In the genomic region with DNA sequence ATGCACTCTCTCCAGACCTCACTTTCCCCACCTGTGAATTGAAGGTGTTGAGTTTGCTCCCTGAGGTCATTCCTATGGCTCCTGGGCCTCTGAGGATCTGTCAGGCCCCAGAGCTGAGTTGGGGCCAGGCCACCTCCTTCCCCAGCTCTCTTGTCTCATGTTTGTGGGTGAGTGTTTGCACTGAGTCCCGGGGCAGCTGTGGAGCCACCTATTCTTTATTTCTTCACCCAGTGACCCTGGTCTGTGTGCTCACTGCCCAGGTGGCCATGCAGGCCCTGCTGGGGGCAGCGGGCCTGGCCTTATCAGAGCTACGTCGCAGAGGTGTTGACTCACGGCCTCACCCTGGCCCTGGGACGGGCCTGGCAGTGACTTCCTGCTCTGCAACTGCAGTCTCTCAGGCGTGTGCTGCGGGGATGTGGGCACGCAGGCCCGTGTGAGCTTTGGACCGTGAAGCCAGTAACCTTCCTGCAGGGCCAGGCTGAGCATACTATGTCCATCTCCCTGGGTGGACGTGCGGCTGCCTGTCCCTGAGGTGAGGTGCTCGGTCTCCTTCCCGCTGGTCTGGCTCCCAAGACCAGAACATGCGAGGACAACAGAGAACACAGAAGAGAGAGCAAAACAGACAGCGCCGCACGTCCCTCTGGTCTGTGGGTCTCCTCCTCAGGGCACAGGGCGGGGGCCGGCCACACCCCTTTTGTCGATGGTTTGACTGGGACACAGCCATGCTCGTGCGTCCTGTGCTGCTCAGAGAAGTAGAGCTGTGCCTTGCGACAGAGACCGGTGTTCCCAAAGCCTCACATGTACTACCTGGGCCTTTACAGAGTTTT, we compare ENCODE assay signal across 14 cellular contexts. TPM values are rescaled to one million over a fixed set of nuclear protein-coding genes. Genes with fewer than 3 reads are reported as not detected.
DNase-seq lines count a peak whose midpoint lies in the region; ATAC-seq and TF ChIP-seq lines count a peak whose summit lies in the region.
"Had no signal": no experiment of that assay in that cellular context is flagged by ENCODE, and none has a peak within 500 bp of the region (broad histone marks: within the 10 kb centered on the region; RNA-seq: fewer than 3 reads in every experiment).

No MANE protein-coding gene starts in this region.

- H3K36me3 Mint-ChIP-seq in immature natural killer cell, result peaks cover 6 to 16% (median 10%) of the 10 kb centered on the region in 3 donors
- peaks cover 13% of the 10 kb centered on the region for H3K36me3 Mint-ChIP-seq in progenitor cell of endocrine pancreas (ENCODE audit: insufficient read depth)

- H3K27me3 ChIP-seq in HUES6 (ENCODE audit: control insufficient read depth, insufficient read depth, low read length) (no peaks in the 10 kb centered on the region), spleen (replicated peaks in 1 of 7) (no peaks in the 10 kb centered on the region)
- H3K27me3 ChIP-seq: esophagus muscularis mucosa had no signal

- H3K4me3 Mint-ChIP-seq in immature natural killer cell, result peak overlapping the region; percentile 79 to 87 (median 84)
- peak overlapping the region; percentile 56 for H3K4me3 Mint-ChIP-seq in progenitor cell of endocrine pancreas (ENCODE audit: low read depth)
- H3K4me3 Mint-ChIP-seq: stimulated activated naive CD8-positive, alpha-beta T cell treated with anti-CD3 and anti-CD28 coated beads, Interleukin-15, Interleukin-2, amounts not matched to agents 100 ng/mL and 50 ng/mL, for 24 hours had no signal

- H3K9ac ChIP-seq in HUES6 (ENCODE audit: low read length), result no peak overlapping the region

- H3K27ac Mint-ChIP-seq in immature natural killer cell (peak overlapping the region; percentile 91 to 97 (median 94)), progenitor cell of endocrine pancreas (peak overlapping the region; percentile 95)
- H3K27ac Mint-ChIP-seq: stimulated activated naive CD8-positive, alpha-beta T cell treated with anti-CD3 and anti-CD28 coated beads, Interleukin-15, Interleukin-2, amounts not matched to agents 100 ng/mL and 50 ng/mL, for 24 hours had no signal

- TF ChIP-seq CTCF in progenitor cell of endocrine pancreas (IDR thresholded peaks at IDR 0.05; ENCODE audit: unreplicated experiment) (no peak), omental fat pad (IDR thresholded peaks at IDR 0.05) (no peak), spleen (IDR thresholded peaks at IDR 0.05 in 8 of 11, conservative IDR thresholded peaks at IDR 0.05 in 3 of 11) (no peak)

- TF ChIP-seq POLR2A in spleen (IDR thresholded peaks at IDR 0.05), result no peak

- H3K9me3 ChIP-seq in HUES6 (ENCODE audit: control insufficient read depth, insufficient read depth, low read depth, low read length) (no peaks in the 10 kb centered on the region), spleen (no peaks in the 10 kb centered on the region)
- H3K9me3 ChIP-seq: esophagus muscularis mucosa had no signal

- H3K4me1 ChIP-seq in HUES6 (ENCODE audit: control insufficient read depth, insufficient read depth, low read length) (peaks cover 30% of the 10 kb centered on the region), spleen (peaks cover 5 to 77% (median 48%) of the 10 kb centered on the region in 6 donors)

- H3K4me3 ChIP-seq in HUES6 (ENCODE audit: low read depth, low read length), result no peak overlapping the region
- no peak overlapping the region for H3K4me3 ChIP-seq in spleen
- H3K4me3 ChIP-seq: esophagus muscularis mucosa had no signal

- ATAC-seq in omental fat pad (ENCODE audit: low FRiP score) (no peak), HG03135 (IDR thresholded peaks at IDR 0.05; ENCODE audit: unreplicated experiment) (no peak)
- ATAC-seq: HCT116, Panc1 had no signal

- H3K9me3 Mint-ChIP-seq in immature natural killer cell (no peaks in the 10 kb centered on the region), progenitor cell of endocrine pancreas (ENCODE audit: low read depth) (no peaks in the 10 kb centered on the region)
- H3K9me3 Mint-ChIP-seq: stimulated activated naive CD8-positive, alpha-beta T cell treated with anti-CD3 and anti-CD28 coated beads, Interleukin-15, Interleukin-2, amounts not matched to agents 100 ng/mL and 50 ng/mL, for 24 hours had no signal

- H3K36me3 ChIP-seq in HUES6 (ENCODE audit: control insufficient read depth, insufficient read depth, low read length) (peaks cover 23% of the 10 kb centered on the region), spleen (peaks cover 0 to 49% (median 0%) of the 10 kb centered on the region in 6 donors)

- intact Hi-C loops in spleen (cut with DNase I; ENCODE audit: low total_unique reads), result no loop called here

- H3K27me3 Mint-ChIP-seq in immature natural killer cell (ENCODE audit: low read depth in 3 of 3) (peaks cover 6 to 13% (median 7%) of the 10 kb centered on the region in 3 donors), progenitor cell of endocrine pancreas (no peaks in the 10 kb centered on the region)
- H3K27me3 Mint-ChIP-seq: stimulated activated naive CD8-positive, alpha-beta T cell treated with anti-CD3 and anti-CD28 coated beads, Interleukin-15, Interleukin-2, amounts not matched to agents 100 ng/mL and 50 ng/mL, for 24 hours had no signal

- H3K4me1 Mint-ChIP-seq in immature natural killer cell (peaks cover 92 to 95% of the 10 kb centered on the region in 2 donors), progenitor cell of endocrine pancreas (ENCODE audit: low read depth) (peaks cover 47% of the 10 kb centered on the region)

- H3K27ac ChIP-seq in HUES6 (ENCODE audit: low read depth, low read length), result 0 out of 2 replicates have a peak overlapping the region, but pooled peaks have one; percentile 25
- peak overlapping the region in 2 of 8 donors; percentile 16 to 36 for H3K27ac ChIP-seq in spleen
- H3K27ac ChIP-seq: esophagus muscularis mucosa had no signal

- 62 to 82% (median 70%) methylated on average over 21 to 26 of the region's 26 CpGs for WGBS in spleen, 5 donors

- DNase-seq in activated CD8-positive, alpha-beta memory T cell treated with anti-CD3 and anti-CD28 coated beads, Interleukin-2, amount 50 U/mL, for 48 hours, result peak; percentile 48
- DNase-seq in immature natural killer cell (peak; percentile 28 to 46 (median 35)), progenitor cell of endocrine pancreas (ENCODE audit: low spot score, unreplicated experiment) (peak; percentile 16), omental fat pad (ENCODE audit: low spot score) (no peak), spleen (no peak)
- no peak for DNase-seq in NK-92 treated with Interleukin-12 subunit alpha and Interleukin-12 subunit beta, amount 100 ng/mL, for 24 hours (lab: John Stamatoyannopoulos, UW)
- DNase-seq: activated naive CD4-positive, alpha-beta T cell treated with Interleukin-2 at 50 U/mL for 16 hours; NCI-H187 treated with DMSO at 0.1 percent for 48 hours had no signal

RNA-seq across cellular contexts. Expression of a gene that starts 12.1 kb away (rescaled TPM):
- polyA plus RNA-seq in immature natural killer cell, result 10 to 100 TPM in 2 of 3 donors, 1 to 10 TPM in 1; 4.3 to 14.8 (median 10.1) TPM
- 33.9 and 35.6 TPM in 2 replicates for total RNA-seq in progenitor cell of endocrine pancreas
- 10 to 100 TPM; 16.1 to 27.6 (median 20.6) TPM for total RNA-seq in omental fat pad
- total RNA-seq in spleen, result 10 to 100 TPM; 19.9 to 39.4 (median 25.7) TPM
- polyA plus RNA-seq in spleen, result 10 to 100 TPM in 1 of 3 donors, 1 to 10 TPM in 2; 7.0 to 10.9 (median 8.3) TPM

Comparison
In these comparisons a context has a peak if more than half of its experiments do, and no peak if none do; other contexts are left out.
1. DNase-seq: peak in activated CD8-positive, alpha-beta memory T cell treated with anti-CD3 and anti-CD28 coated beads, Interleukin-2, amount 50 U/mL, for 48 hours (single experiment), immature natural killer cell (3 of 3) and progenitor cell of endocrine pancreas (single experiment); none in omental fat pad (single experiment), NK-92 treated with Interleukin-12 subunit alpha and Interleukin-12 subunit beta, amount 100 ng/mL, for 24 hours (single experiment) and spleen (single experiment).